10 cellular contexts compared by ENCODE assay signal in the genomic region with DNA sequence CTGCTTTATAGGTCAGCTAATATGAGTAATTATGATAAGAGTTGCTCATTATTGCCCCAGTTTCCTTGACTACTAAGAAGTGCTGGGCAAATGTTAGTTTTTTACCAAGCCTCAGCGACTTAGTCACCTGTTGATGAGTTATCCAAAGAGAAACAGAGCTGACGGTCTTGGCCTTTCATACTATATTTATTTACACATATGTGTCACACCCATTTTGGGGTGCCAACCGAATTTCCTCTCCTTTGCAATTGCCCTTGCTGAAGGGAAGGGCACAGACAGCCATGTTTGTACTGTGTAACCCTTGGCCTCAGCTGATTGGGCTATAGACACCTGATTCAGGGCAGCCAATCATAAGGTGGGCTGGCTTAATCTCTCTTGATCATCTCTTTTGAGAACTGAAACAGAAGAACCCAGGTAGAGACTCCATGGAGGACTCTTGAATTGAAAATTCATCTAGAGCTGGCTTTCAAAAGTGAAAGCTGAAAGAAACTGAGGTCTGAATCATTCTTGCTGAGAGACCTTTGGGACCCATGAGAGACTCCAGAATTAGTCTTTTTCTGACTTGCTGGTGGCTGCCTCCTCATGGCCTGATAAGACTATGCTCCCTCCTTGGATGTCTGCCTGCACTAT.
DNase-seq lines count a peak whose midpoint lies in the region; ATAC-seq and TF ChIP-seq lines count a peak whose summit lies in the region.
"Had no signal": no experiment of that assay in that cellular context is flagged by ENCODE, and none has a peak within 500 bp of the region (broad histone marks: within the 10 kb centered on the region; RNA-seq: fewer than 3 reads in every experiment).

No MANE protein-coding gene starts in this region.

- ATAC-seq in effector memory CD8-positive, alpha-beta T cell (replicated peaks), result peak; percentile 39

- H3K4me3 Mint-ChIP-seq in effector memory CD8-positive, alpha-beta T cell, result no peak overlapping the region
- no peak overlapping the region for H3K4me3 Mint-ChIP-seq in immature natural killer cell
- H3K4me3 Mint-ChIP-seq: naive B cell had no signal

- H3K36me3 Mint-ChIP-seq in effector memory CD8-positive, alpha-beta T cell (ENCODE audit: insufficient read depth), result no peaks in the 10 kb centered on the region
- no peaks in the 10 kb centered on the region for H3K36me3 Mint-ChIP-seq in immature natural killer cell
- H3K36me3 Mint-ChIP-seq: naive B cell had no signal

- H3K4me1 Mint-ChIP-seq in effector memory CD8-positive, alpha-beta T cell (ENCODE audit: low read depth in 2 of 2), result peaks cover 11 to 16% of the 10 kb centered on the region in 2 donors
- H3K4me1 Mint-ChIP-seq in immature natural killer cell, result peaks cover 1 to 6% of the 10 kb centered on the region in 2 donors

- no peaks in the 10 kb centered on the region for H3K27me3 Mint-ChIP-seq in effector memory CD8-positive, alpha-beta T cell
- H3K27me3 Mint-ChIP-seq in immature natural killer cell (ENCODE audit: low read depth in 3 of 3), result peaks cover 2 to 13% (median 2%) of the 10 kb centered on the region in 3 donors

- DNase-seq in COLO668 (lab: John Stamatoyannopoulos, UW; ENCODE audit: unreplicated experiment), result peak; percentile 37
- peak; percentile 15 for DNase-seq in GM20000 (ENCODE audit: low spot score)
- DNase-seq in NCI-H2029 (lab: John Stamatoyannopoulos, UW), result peak; percentile 87
- no peak for DNase-seq in effector memory CD8-positive, alpha-beta T cell
- DNase-seq in SIG-M5 treated with dmso at 0.1 percent for 504 hours (lab: John Stamatoyannopoulos, UW; ENCODE audit: unreplicated experiment), result no peak
- DNase-seq in HuH-7.5 (ENCODE audit: low spot score), result no peak
- DNase-seq in retina, result no peak
- no peak for DNase-seq in immature natural killer cell
- DNase-seq: naive B cell, NCI-H446 had no signal

- no peaks in the 10 kb centered on the region for H3K9me3 Mint-ChIP-seq in effector memory CD8-positive, alpha-beta T cell
- H3K9me3 Mint-ChIP-seq in immature natural killer cell, result no peaks in the 10 kb centered on the region

- H3K27ac Mint-ChIP-seq in effector memory CD8-positive, alpha-beta T cell, result peak overlapping the region; percentile 9 to 58
- no peak overlapping the region for H3K27ac Mint-ChIP-seq in immature natural killer cell
- H3K27ac Mint-ChIP-seq: naive B cell had no signal

- TF ChIP-seq CTCF in GM20000 (IDR thresholded peaks at IDR 0.05; ENCODE audit: extremely low read depth, missing control alignments), result no peak

Comparison
In these comparisons a context has a peak if more than half of its experiments do, and no peak if none do; other contexts are left out.
1. DNase-seq: peak in COLO668 (single experiment), GM20000 (single experiment) and NCI-H2029 (single experiment); none in effector memory CD8-positive, alpha-beta T cell (0 of 3), SIG-M5 treated with dmso at 0.1 percent for 504 hours (single experiment), HuH-7.5 (single experiment), retina (single experiment) and immature natural killer cell (0 of 3).
2. H3K27ac Mint-ChIP-seq: peak in effector memory CD8-positive, alpha-beta T cell (2 of 2); none in immature natural killer cell (0 of 6).